1 cellular context compared by ENCODE assay signal in the genomic region with DNA sequence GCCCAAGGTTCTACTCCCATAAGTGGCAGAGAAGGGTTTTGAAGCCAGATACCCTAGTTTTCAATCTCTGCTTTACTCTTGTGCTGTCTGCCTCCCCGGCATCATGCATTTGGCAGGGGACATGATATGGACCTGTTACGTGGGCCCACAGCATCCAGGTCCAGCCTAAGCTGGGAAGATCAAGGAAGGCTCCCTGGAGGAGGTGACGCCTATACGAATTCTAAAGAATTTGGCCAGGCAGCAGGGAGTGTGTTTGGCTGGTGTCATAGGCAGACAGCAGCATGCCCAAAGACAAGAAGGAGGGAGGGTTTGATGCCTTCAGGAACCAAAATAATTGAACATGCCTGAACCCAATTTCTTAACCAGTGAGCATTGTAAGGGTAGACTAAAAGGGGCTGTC.
TF ChIP-seq lines count a peak whose summit lies in the region.

No MANE protein-coding gene starts in this region.

TF ChIP-seq in IMR-90, 13 proteins besides CTCF, POLR2A, EP300 and RAD21:
- no peak for TF ChIP-seq CHD1 (IDR thresholded peaks at IDR 0.05; ENCODE audit: low read depth, low read length)
- TF ChIP-seq MAFK (IDR thresholded peaks at IDR 0.05; ENCODE audit: low read depth, low read length), result no peak
- TF ChIP-seq, protein P1, sequence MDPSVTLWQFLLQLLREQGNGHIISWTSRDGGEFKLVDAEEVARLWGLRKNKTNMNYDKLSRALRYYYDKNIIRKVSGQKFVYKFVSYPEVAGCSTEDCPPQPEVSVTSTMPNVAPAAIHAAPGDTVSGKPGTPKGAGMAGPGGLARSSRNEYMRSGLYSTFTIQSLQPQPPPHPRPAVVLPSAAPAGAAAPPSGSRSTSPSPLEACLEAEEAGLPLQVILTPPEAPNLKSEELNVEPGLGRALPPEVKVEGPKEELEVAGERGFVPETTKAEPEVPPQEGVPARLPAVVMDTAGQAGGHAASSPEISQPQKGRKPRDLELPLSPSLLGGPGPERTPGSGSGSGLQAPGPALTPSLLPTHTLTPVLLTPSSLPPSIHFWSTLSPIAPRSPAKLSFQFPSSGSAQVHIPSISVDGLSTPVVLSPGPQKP (IDR thresholded peaks at IDR 0.05; ENCODE audit: borderline replicate concordance, low read depth, low read length), result no peak
- no peak for TF ChIP-seq FOS (IDR thresholded peaks at IDR 0.05; ENCODE audit: low read depth, low read length)
- no peak for TF ChIP-seq USF2 (IDR thresholded peaks at IDR 0.05; ENCODE audit: low read depth, low read length)
